Comparison of ENCODE assay signal across 10 cellular contexts in genomic region chr6:134446228-134446848, GRCh38.
DNase-seq lines count a peak whose midpoint lies in the region; ATAC-seq and TF ChIP-seq lines count a peak whose summit lies in the region.
"Had no signal": no experiment of that assay in that cellular context is flagged by ENCODE, and none has a peak within 500 bp of the region (broad histone marks: within the 10 kb centered on the region; RNA-seq: fewer than 3 reads in every experiment).

No MANE protein-coding gene starts in this region.

- peaks cover 14% of the 10 kb centered on the region for H3K4me1 Mint-ChIP-seq in activated CD4-positive, alpha-beta T cell treated with anti-CD3 and anti-CD28 coated beads, Interleukin-2, amount 10 ng/mL, durations not matched to agents 24 days and 14 days
- peaks cover 11 to 18% of the 10 kb centered on the region in 2 donors for H3K4me1 Mint-ChIP-seq in stimulated activated naive B cell treated with anti-CD40 and anti-IgM and Interleukin-4, amounts not matched to agents 10 μg/mL and 1 μg/mL and 100 μg/mL, for 72 hours

- no peak for ATAC-seq in stimulated activated naive B cell treated with anti-CD40 and anti-IgM and Interleukin-4, amounts not matched to agents 10 μg/mL and 1 μg/mL and 100 μg/mL, for 72 hours (replicated peaks)

- no peaks in the 10 kb centered on the region for H3K27me3 Mint-ChIP-seq in activated CD4-positive, alpha-beta T cell treated with anti-CD3 and anti-CD28 coated beads, Interleukin-2, amount 10 ng/mL, durations not matched to agents 24 days and 14 days
- H3K27me3 Mint-ChIP-seq in stimulated activated naive B cell treated with anti-CD40 and anti-IgM and Interleukin-4, amounts not matched to agents 10 μg/mL and 1 μg/mL and 100 μg/mL, for 72 hours, result no peaks in the 10 kb centered on the region

- H3K27ac ChIP-seq in epithelial cell of prostate (peak overlapping the region; percentile 66), parathyroid adenoma (peak overlapping the region; percentile 60), colonic mucosa (no peak overlapping the region)

- peak overlapping the region; percentile 48 for H3K4me2 ChIP-seq in parathyroid adenoma (ENCODE audit: low read length)

- no peak overlapping the region for H2AFZ ChIP-seq in parathyroid adenoma

- intact Hi-C loops in activated CD4-positive, alpha-beta T cell treated with anti-CD3 and anti-CD28 coated beads, Interleukin-2, amount 10 ng/mL, durations not matched to agents 24 days and 14 days (cut with micrococcal nuclease), result no loop called here
- intact Hi-C loops in colonic mucosa (cut with DNase I), result no loop called here

- H3K9me3 Mint-ChIP-seq in activated CD4-positive, alpha-beta T cell treated with anti-CD3 and anti-CD28 coated beads, Interleukin-2, amount 10 ng/mL, durations not matched to agents 24 days and 14 days, result no peaks in the 10 kb centered on the region
- no peaks in the 10 kb centered on the region for H3K9me3 Mint-ChIP-seq in stimulated activated naive B cell treated with anti-CD40 and anti-IgM and Interleukin-4, amounts not matched to agents 10 μg/mL and 1 μg/mL and 100 μg/mL, for 72 hours

- H3K4me1 ChIP-seq in parathyroid adenoma, result peaks cover 33% of the 10 kb centered on the region
- no peaks in the 10 kb centered on the region for H3K4me1 ChIP-seq in colonic mucosa

- DNase-seq in G401 (ENCODE audit: low spot score) (peak; percentile 12), OCI-M1 (lab: John Stamatoyannopoulos, UW) (peak; percentile 18), epithelial cell of prostate (ENCODE audit: low read depth, low spot score) (no peak), colonic mucosa (no peak), DMS114 treated with DMSO at 0.1 percent for 48 hours (lab: John Stamatoyannopoulos, UW; ENCODE audit: unreplicated experiment) (no peak)
- DNase-seq in activated CD4-positive, alpha-beta T cell treated with anti-CD3 and anti-CD28 coated beads, Interleukin-2, amount 10 ng/mL, durations not matched to agents 24 days and 14 days, result no peak
- no peak for DNase-seq in stimulated activated naive B cell treated with anti-CD40 and anti-IgM and Interleukin-4, amounts not matched to agents 10 μg/mL and 1 μg/mL and 100 μg/mL, for 72 hours
- DNase-seq: cortex of kidney, GDM1 had no signal

- TF ChIP-seq CTCF in parathyroid adenoma (IDR thresholded peaks at IDR 0.05) (no peak), colonic mucosa (IDR thresholded peaks at IDR 0.05) (no peak)

- H3K36me3 ChIP-seq in parathyroid adenoma (ENCODE audit: control insufficient read depth, insufficient read depth, low read length) (no peaks in the 10 kb centered on the region), colonic mucosa (no peaks in the 10 kb centered on the region)

- no peak overlapping the region for H3K27ac Mint-ChIP-seq in activated CD4-positive, alpha-beta T cell treated with anti-CD3 and anti-CD28 coated beads, Interleukin-2, amount 10 ng/mL, durations not matched to agents 24 days and 14 days
- no peak overlapping the region for H3K27ac Mint-ChIP-seq in stimulated activated naive B cell treated with anti-CD40 and anti-IgM and Interleukin-4, amounts not matched to agents 10 μg/mL and 1 μg/mL and 100 μg/mL, for 72 hours

- no peak overlapping the region for H3K4me3 ChIP-seq in parathyroid adenoma (ENCODE audit: low read depth, low read length)
- H3K4me3 ChIP-seq in colonic mucosa, result no peak overlapping the region

- no peak overlapping the region for H3K9ac ChIP-seq in parathyroid adenoma
- H3K9ac ChIP-seq in colonic mucosa (ENCODE audit: low read depth in 2 of 2, low read length in 2 of 2), result no peak overlapping the region

- no peaks in the 10 kb centered on the region for H3K79me2 ChIP-seq in parathyroid adenoma

- H3K27me3 ChIP-seq in parathyroid adenoma (ENCODE audit: control insufficient read depth, insufficient read depth, low read length) (no peaks in the 10 kb centered on the region), colonic mucosa (no peaks in the 10 kb centered on the region)

- in situ Hi-C loops in G401 (cut with HindIII; ENCODE audit: low sequenced_read_pairs), result no loop called here

- H3K4me3 Mint-ChIP-seq in activated CD4-positive, alpha-beta T cell treated with anti-CD3 and anti-CD28 coated beads, Interleukin-2, amount 10 ng/mL, durations not matched to agents 24 days and 14 days, result no peak overlapping the region
- H3K4me3 Mint-ChIP-seq in stimulated activated naive B cell treated with anti-CD40 and anti-IgM and Interleukin-4, amounts not matched to agents 10 μg/mL and 1 μg/mL and 100 μg/mL, for 72 hours, result no peak overlapping the region

- no peaks in the 10 kb centered on the region for H3K9me3 ChIP-seq in parathyroid adenoma (ENCODE audit: control insufficient read depth, low read length)
- no peaks in the 10 kb centered on the region for H3K9me3 ChIP-seq in colonic mucosa

- no peaks in the 10 kb centered on the region for H3K36me3 Mint-ChIP-seq in activated CD4-positive, alpha-beta T cell treated with anti-CD3 and anti-CD28 coated beads, Interleukin-2, amount 10 ng/mL, durations not matched to agents 24 days and 14 days (ENCODE audit: low read depth)
- H3K36me3 Mint-ChIP-seq in stimulated activated naive B cell treated with anti-CD40 and anti-IgM and Interleukin-4, amounts not matched to agents 10 μg/mL and 1 μg/mL and 100 μg/mL, for 72 hours, result no peaks in the 10 kb centered on the region

Comparison
In these comparisons a context has a peak if more than half of its experiments do, and no peak if none do; other contexts are left out.
1. DNase-seq: peak in G401 (single experiment) and OCI-M1 (single experiment); none in epithelial cell of prostate (single experiment), activated CD4-positive, alpha-beta T cell treated with anti-CD3 and anti-CD28 coated beads, Interleukin-2, amount 10 ng/mL, durations not matched to agents 24 days and 14 days (single experiment), stimulated activated naive B cell treated with anti-CD40 and anti-IgM and Interleukin-4, amounts not matched to agents 10 μg/mL and 1 μg/mL and 100 μg/mL, for 72 hours (single experiment), colonic mucosa (single experiment) and DMS114 treated with DMSO at 0.1 percent for 48 hours (single experiment).